Comparison of ENCODE assay signal across 15 cellular contexts in the genomic region with DNA sequence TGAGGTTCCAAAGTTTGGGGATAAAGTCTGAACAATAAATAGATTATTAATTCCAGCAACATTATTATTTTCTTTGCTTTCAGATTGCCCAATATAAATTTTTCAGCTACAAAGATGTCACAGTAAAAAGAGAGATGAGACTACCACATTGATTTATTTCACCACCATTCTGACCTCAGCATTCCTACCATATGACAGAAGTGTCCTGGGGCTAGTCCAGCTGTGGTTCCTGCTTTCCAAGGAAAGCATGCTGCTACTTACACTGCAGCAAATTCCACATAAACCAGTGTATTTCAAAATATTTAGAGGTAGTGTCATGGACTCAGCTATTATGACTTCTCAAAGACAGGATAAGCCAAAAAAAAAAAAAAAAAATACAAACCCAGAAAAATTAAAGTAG.
A peak's percentile ranks its signal among the peaks of the same experiment; 100 is the strongest.
DNase-seq lines count a peak whose midpoint lies in the region; ATAC-seq, FAIRE-seq and TF ChIP-seq lines count a peak whose summit lies in the region.
"Had no signal": no experiment of that assay in that cellular context is flagged by ENCODE, and none has a peak within 500 bp of the region (broad histone marks: within the 10 kb centered on the region; RNA-seq: fewer than 3 reads in every experiment).

No MANE protein-coding gene starts in this region.

- H3K4me3 ChIP-seq in bronchial epithelial cell (ENCODE audit: low read depth, low read length), result no peak overlapping the region
- no peak overlapping the region for H3K4me3 ChIP-seq in hepatocyte
- no peak overlapping the region for H3K4me3 ChIP-seq in aorta (ENCODE audit: low read length in 2 of 2)

- H3K4me1 Mint-ChIP-seq in activated CD4-positive, alpha-beta T cell treated with anti-CD3 and anti-CD28 coated beads for 36 hours, result no peaks in the 10 kb centered on the region
- H3K4me1 Mint-ChIP-seq: natural killer cell had no signal

- H4K20me1 ChIP-seq in hepatocyte (ENCODE audit: insufficient read depth, poor library complexity, severe bottlenecking), result no peaks in the 10 kb centered on the region

- peaks cover 5% of the 10 kb centered on the region for H3K9me3 Mint-ChIP-seq in activated CD4-positive, alpha-beta T cell treated with anti-CD3 and anti-CD28 coated beads for 36 hours (ENCODE audit: low read depth)
- H3K9me3 Mint-ChIP-seq: activated CD8-positive, alpha-beta T cell treated with anti-CD3 and anti-CD28 coated beads for 36 hours had no signal

- peaks cover 2% of the 10 kb centered on the region for H3K27me3 Mint-ChIP-seq in activated CD4-positive, alpha-beta T cell treated with anti-CD3 and anti-CD28 coated beads for 36 hours
- H3K27me3 Mint-ChIP-seq: activated CD8-positive, alpha-beta T cell treated with anti-CD3 and anti-CD28 coated beads for 36 hours had no signal

- H3K27ac ChIP-seq in hepatocyte, result no peak overlapping the region
- no peak overlapping the region for H3K27ac ChIP-seq in aorta (ENCODE audit: low read depth in 1 of 2, low read length in 2 of 2)

- peak; percentile 72 for DNase-seq in M059J (ENCODE audit: low read depth)
- peak; percentile 57 for DNase-seq in bronchial epithelial cell (ENCODE audit: low read depth)
- DNase-seq in hepatocyte (ENCODE audit: low spot score), result peak; percentile 20
- DNase-seq in aorta, result peak in 1 of 2 donors; percentile 55
- no peak for DNase-seq in NCI-H187 treated with DMSO at 0.1 percent for 48 hours (lab: John Stamatoyannopoulos, UW)
- no peak for DNase-seq in activated CD4-positive, alpha-beta T cell treated with anti-CD3 and anti-CD28 coated beads for 36 hours
- DNase-seq: activated CD8-positive, alpha-beta T cell treated with anti-CD3 and anti-CD28 coated beads for 36 hours; activated naive CD4-positive, alpha-beta T cell; DMS79; natural killer cell; NCI-H1436 treated with DMSO at 0.1 percent for 48 hours; stimulated activated CD4-positive, alpha-beta T cell treated with anti-CD3 and anti-CD28 coated beads, Interleukin-15, amount 100 ng/mL, for 24 hours had no signal

- H3K36me3 ChIP-seq in bronchial epithelial cell (ENCODE audit: control insufficient read depth, insufficient read depth, low read length) (no peaks in the 10 kb centered on the region), hepatocyte (replicated peaks; ENCODE audit: insufficient read depth, low read depth) (no peaks in the 10 kb centered on the region), aorta (ENCODE audit: control insufficient read depth in 1 of 2, insufficient read depth in 2 of 2, low read length in 1 of 2) (no peaks in the 10 kb centered on the region)

- no peak for FAIRE-seq in bronchial epithelial cell (lab: Jason Lieb, UNC)
- FAIRE-seq: GM18507 had no signal

- CTCF ChIA-PET in activated CD4-positive, alpha-beta T cell treated with anti-CD3 and anti-CD28 coated beads for 36 hours (lab: Charles Lee), result no interaction called here

- H3K36me3 Mint-ChIP-seq in activated CD4-positive, alpha-beta T cell treated with anti-CD3 and anti-CD28 coated beads for 36 hours (ENCODE audit: low read depth), result no peaks in the 10 kb centered on the region
- H3K36me3 Mint-ChIP-seq: natural killer cell had no signal

- H3K27ac Mint-ChIP-seq in activated CD4-positive, alpha-beta T cell treated with anti-CD3 and anti-CD28 coated beads for 36 hours, result no peak overlapping the region
- H3K27ac Mint-ChIP-seq: activated CD8-positive, alpha-beta T cell treated with anti-CD3 and anti-CD28 coated beads for 36 hours; natural killer cell; T-helper 1 cell treated with Interleukin-12 subunit alpha and Interleukin-12 subunit beta and Interleukin-4 antibody, amounts not matched to agents 30 μg/mL and 1 μg/mL, for 36 hours had no signal

- no peak overlapping the region for H2AFZ ChIP-seq in hepatocyte

- ATAC-seq in aorta (ENCODE audit: low FRiP score) (peak; percentile 46), GM21529 (IDR thresholded peaks at IDR 0.05; ENCODE audit: unreplicated experiment) (no peak)
- ATAC-seq in activated CD4-positive, alpha-beta T cell treated with anti-CD3 and anti-CD28 coated beads for 36 hours, result no peak
- ATAC-seq: activated CD8-positive, alpha-beta T cell treated with anti-CD3 and anti-CD28 coated beads for 36 hours; natural killer cell had no signal

- H3K27me3 ChIP-seq in bronchial epithelial cell (ENCODE audit: control insufficient read depth, insufficient read depth, low read length), result no peaks in the 10 kb centered on the region
- H3K27me3 ChIP-seq in hepatocyte, result no peaks in the 10 kb centered on the region
- H3K27me3 ChIP-seq in aorta (ENCODE audit: control insufficient read depth in 1 of 2, insufficient read depth in 2 of 2, low read length in 1 of 2), result no peaks in the 10 kb centered on the region

- H3K79me2 ChIP-seq in hepatocyte, result no peaks in the 10 kb centered on the region

- H3K9me3 ChIP-seq in hepatocyte (ENCODE audit: low read depth) (no peaks in the 10 kb centered on the region), aorta (ENCODE audit: control insufficient read depth, low read length) (no peaks in the 10 kb centered on the region)

- intact Hi-C loops in aorta (cut with DNase I), result no loop called here
- intact Hi-C loops in activated CD4-positive, alpha-beta T cell treated with anti-CD3 and anti-CD28 coated beads for 36 hours (cut with DNase I, micrococcal nuclease), result no loop called here

- no peaks in the 10 kb centered on the region for H3K9me2 ChIP-seq in hepatocyte (replicated peaks; ENCODE audit: insufficient read depth)

- POLR2A ChIA-PET in activated CD4-positive, alpha-beta T cell treated with anti-CD3 and anti-CD28 coated beads for 36 hours (lab: Charles Lee), result no interaction called here

- no peak overlapping the region for H3K4me3 Mint-ChIP-seq in activated CD4-positive, alpha-beta T cell treated with anti-CD3 and anti-CD28 coated beads for 36 hours
- H3K4me3 Mint-ChIP-seq: activated CD8-positive, alpha-beta T cell treated with anti-CD3 and anti-CD28 coated beads for 36 hours; natural killer cell; T-helper 1 cell treated with Interleukin-12 subunit alpha and Interleukin-12 subunit beta and Interleukin-4 antibody, amounts not matched to agents 30 μg/mL and 1 μg/mL, for 36 hours had no signal

- TF ChIP-seq CTCF in bronchial epithelial cell (IDR thresholded peaks at IDR 0.05; ENCODE audit: insufficient read depth, low read length, severe bottlenecking) (no peak), hepatocyte (IDR thresholded peaks at IDR 0.05; ENCODE audit: poor library complexity) (no peak)

- H3K4me1 ChIP-seq in hepatocyte (ENCODE audit: insufficient read depth) (no peaks in the 10 kb centered on the region), aorta (ENCODE audit: control insufficient read depth in 1 of 2, insufficient read depth in 2 of 2, low read length in 2 of 2) (no peaks in the 10 kb centered on the region)

- no peak overlapping the region for H3K4me2 ChIP-seq in hepatocyte

Comparison
In these comparisons a context has a peak if more than half of its experiments do, and no peak if none do; other contexts are left out.
1. DNase-seq: peak in M059J (single experiment), bronchial epithelial cell (single experiment) and hepatocyte (single experiment); none in NCI-H187 treated with DMSO at 0.1 percent for 48 hours (single experiment) and activated CD4-positive, alpha-beta T cell treated with anti-CD3 and anti-CD28 coated beads for 36 hours (single experiment).